In genomic region chr5:2276101-2276500, GRCh38 we compare ENCODE assay signal across 21 cellular contexts.
"Had no signal": no experiment of that assay in that cellular context is flagged by ENCODE, and none has a peak within 500 bp of the region (broad histone marks: within the 10 kb centered on the region; RNA-seq: fewer than 3 reads in every experiment).

No MANE protein-coding gene starts in this region.

- H3K9me3 Mint-ChIP-seq: mesothelial cell of epicardium had no signal

- H3K27ac Mint-ChIP-seq: memory B cell, mesothelial cell of epicardium, naive B cell had no signal

- H3K4me1 Mint-ChIP-seq: memory B cell had no signal

- H3K36me3 Mint-ChIP-seq: memory B cell, mesothelial cell of epicardium, naive B cell had no signal

- H3K9me3 ChIP-seq: esophagus muscularis mucosa, gastroesophageal sphincter, heart right ventricle, left lung, mucosa of descending colon had no signal

- H3K4me1 ChIP-seq: esophagus muscularis mucosa, foreskin keratinocyte, gastroesophageal sphincter, heart right ventricle, left lung had no signal

- H3K27me3 ChIP-seq: foreskin keratinocyte had no signal

- H3K4me3 Mint-ChIP-seq: memory B cell, mesothelial cell of epicardium, naive B cell had no signal

- H3K27ac ChIP-seq: coronary artery, dorsolateral prefrontal cortex, esophagus muscularis mucosa, foreskin keratinocyte, gastroesophageal sphincter, heart right ventricle, left lung had no signal

- DNase-seq: dermis blood vessel endothelial cell; dorsolateral prefrontal cortex; effector CD4-positive, alpha-beta T cell; effector memory CD4-positive, alpha-beta T cell; foreskin keratinocyte; head of caudate nucleus; heart right ventricle; hippocampal formation; left cardiac atrium; left lung; left ventricle myocardium superior; mammary epithelial cell; mesendoderm; mucosa of descending colon; naive B cell had no signal

- H3K4me3 ChIP-seq: coronary artery, dorsolateral prefrontal cortex, esophagus muscularis mucosa, gastroesophageal sphincter, heart right ventricle, left lung, lung, mucosa of descending colon had no signal

- H3K36me3 ChIP-seq: esophagus muscularis mucosa, gastroesophageal sphincter, heart right ventricle, left lung had no signal
